19 cellular contexts compared by ENCODE assay signal in genomic region chr16:87254271-87254670, GRCh38.
A peak's percentile ranks its signal among the peaks of the same experiment; 100 is the strongest.
DNase-seq lines count a peak whose midpoint lies in the region; ATAC-seq and TF ChIP-seq lines count a peak whose summit lies in the region.
"Had no signal": no experiment of that assay in that cellular context is flagged by ENCODE, and none has a peak within 500 bp of the region (broad histone marks: within the 10 kb centered on the region; RNA-seq: fewer than 3 reads in every experiment).

No MANE protein-coding gene starts in this region.

- no peak overlapping the region for H3K4me3 ChIP-seq in upper lobe of right lung
- H3K4me3 ChIP-seq in CD4-positive, alpha-beta memory T cell (ENCODE audit: low read length in 2 of 2), result no peak overlapping the region
- H3K4me3 ChIP-seq: BLaER1, HAP-1 had no signal

- no peak for TF ChIP-seq CTCF in nephron progenitor cell (IDR thresholded peaks at IDR 0.05)
- TF ChIP-seq CTCF in upper lobe of right lung (IDR thresholded peaks at IDR 0.05), result no peak

- peaks cover 5% of the 10 kb centered on the region for H3K36me3 Mint-ChIP-seq in nephron progenitor cell (ENCODE audit: low read depth)
- H3K36me3 Mint-ChIP-seq in activated T-cell treated with anti-CD3 and anti-CD28 coated beads, Interleukin-2, amount 50 U/mL, for 72 hours (ENCODE audit: insufficient read depth in 2 of 2), result no peaks in the 10 kb centered on the region
- no peaks in the 10 kb centered on the region for H3K36me3 Mint-ChIP-seq in CD4-positive, alpha-beta memory T cell
- H3K36me3 Mint-ChIP-seq: CD14-positive monocyte; CD8-positive, alpha-beta T cell had no signal

- no peak overlapping the region for H3K27ac ChIP-seq in upper lobe of right lung
- no peak overlapping the region for H3K27ac ChIP-seq in CD4-positive, alpha-beta memory T cell (ENCODE audit: low read depth, low read length)
- H3K27ac ChIP-seq: 22Rv1, BLaER1 had no signal

- intact Hi-C loops in sciatic nerve (cut with DNase I), result no loop called here
- intact Hi-C loops in upper lobe of right lung (cut with DNase I), result no loop called here
- intact Hi-C loops in CD4-positive, alpha-beta memory T cell (cut with micrococcal nuclease), result no loop called here

- no peaks in the 10 kb centered on the region for H3K36me3 ChIP-seq in upper lobe of right lung
- H3K36me3 ChIP-seq in CD4-positive, alpha-beta memory T cell (ENCODE audit: insufficient read depth, low read length), result no peaks in the 10 kb centered on the region
- H3K36me3 ChIP-seq: BLaER1, HAP-1 had no signal

- peaks cover 29% of the 10 kb centered on the region for H3K4me1 Mint-ChIP-seq in nephron progenitor cell
- no peaks in the 10 kb centered on the region for H3K4me1 Mint-ChIP-seq in activated T-cell treated with anti-CD3 and anti-CD28 coated beads, Interleukin-2, amount 50 U/mL, for 72 hours (ENCODE audit: low read depth)
- H3K4me1 Mint-ChIP-seq in CD4-positive, alpha-beta memory T cell, result no peaks in the 10 kb centered on the region
- H3K4me1 Mint-ChIP-seq: B cell had no signal

- POLR2A ChIA-PET in CD4-positive, alpha-beta memory T cell (lab: Charles Lee; ENCODE audit: partially characterized antibody), result no interaction called here

- H3K27me3 ChIP-seq in upper lobe of right lung, result no peaks in the 10 kb centered on the region
- no peaks in the 10 kb centered on the region for H3K27me3 ChIP-seq in CD4-positive, alpha-beta memory T cell (ENCODE audit: insufficient read depth, low read length)
- H3K27me3 ChIP-seq: BLaER1 had no signal

- no peaks in the 10 kb centered on the region for H3K4me1 ChIP-seq in upper lobe of right lung
- no peaks in the 10 kb centered on the region for H3K4me1 ChIP-seq in CD4-positive, alpha-beta memory T cell (ENCODE audit: insufficient read depth, low read length)
- H3K4me1 ChIP-seq: Caco-2, HAP-1 had no signal

- H3K9me3 Mint-ChIP-seq in nephron progenitor cell, result no peaks in the 10 kb centered on the region
- no peaks in the 10 kb centered on the region for H3K9me3 Mint-ChIP-seq in activated T-cell treated with anti-CD3 and anti-CD28 coated beads, Interleukin-2, amount 50 U/mL, for 72 hours
- no peaks in the 10 kb centered on the region for H3K9me3 Mint-ChIP-seq in CD4-positive, alpha-beta memory T cell
- H3K9me3 Mint-ChIP-seq: CD14-positive monocyte; CD8-positive, alpha-beta T cell; HFFc6 had no signal

- CTCF ChIA-PET in CD4-positive, alpha-beta memory T cell (lab: Charles Lee; ENCODE audit: partially characterized antibody), result no interaction called here

- peak; percentile 28 for DNase-seq in activated effector memory CD4-positive, alpha-beta T cell treated with anti-CD3 and anti-CD28 coated beads, Interleukin-2, amount 50 U/mL, for 16 hours
- DNase-seq in activated effector memory CD4-positive, alpha-beta T cell treated with Interleukin-2 at 50 U/mL for 16 hours, result no peak
- no peak for DNase-seq in nephron progenitor cell
- peak; percentile 32 for DNase-seq in sciatic nerve (ENCODE audit: low spot score)
- DNase-seq in upper lobe of right lung, result peak; percentile 54
- DNase-seq in activated T-cell treated with anti-CD3 and anti-CD28 coated beads, Interleukin-2, amount 50 U/mL, for 72 hours, result no peak
- no peak for DNase-seq in CD1c-positive myeloid dendritic cell (ENCODE audit: extremely low spot score)
- DNase-seq in CD4-positive, alpha-beta memory T cell, result no peak
- DNase-seq: Caco-2; CD8-positive, alpha-beta T cell; DMS153; DND-41; GOT3; HFFc6 had no signal

- no peak overlapping the region for H3K27ac Mint-ChIP-seq in nephron progenitor cell
- H3K27ac Mint-ChIP-seq in activated T-cell treated with anti-CD3 and anti-CD28 coated beads, Interleukin-2, amount 50 U/mL, for 72 hours, result no peak overlapping the region
- H3K27ac Mint-ChIP-seq in CD4-positive, alpha-beta memory T cell, result no peak overlapping the region
- H3K27ac Mint-ChIP-seq: B cell; CD14-positive monocyte; CD8-positive, alpha-beta T cell; HFFc6 had no signal

- peaks cover 7% of the 10 kb centered on the region for H3K27me3 Mint-ChIP-seq in nephron progenitor cell (ENCODE audit: low read depth, poor library complexity)
- no peaks in the 10 kb centered on the region for H3K27me3 Mint-ChIP-seq in activated T-cell treated with anti-CD3 and anti-CD28 coated beads, Interleukin-2, amount 50 U/mL, for 72 hours (ENCODE audit: low read depth)
- H3K27me3 Mint-ChIP-seq in CD4-positive, alpha-beta memory T cell, result no peaks in the 10 kb centered on the region
- H3K27me3 Mint-ChIP-seq: B cell had no signal

- H3K9me3 ChIP-seq in upper lobe of right lung, result no peaks in the 10 kb centered on the region
- H3K9me3 ChIP-seq in CD4-positive, alpha-beta memory T cell (ENCODE audit: control insufficient read depth in 1 of 2, low read length in 2 of 2), result no peaks in the 10 kb centered on the region
- H3K9me3 ChIP-seq: BLaER1, Caco-2, HAP-1 had no signal

- H3K4me3 Mint-ChIP-seq in nephron progenitor cell, result peak overlapping the region; percentile 23
- no peak overlapping the region for H3K4me3 Mint-ChIP-seq in activated T-cell treated with anti-CD3 and anti-CD28 coated beads, Interleukin-2, amount 50 U/mL, for 72 hours
- H3K4me3 Mint-ChIP-seq in CD4-positive, alpha-beta memory T cell, result no peak overlapping the region
- H3K4me3 Mint-ChIP-seq: B cell; CD14-positive monocyte; CD8-positive, alpha-beta T cell; HFFc6 had no signal

- ATAC-seq in sciatic nerve (no peak), upper lobe of right lung (no peak)
- no peak for ATAC-seq in activated T-cell treated with anti-CD3 and anti-CD28 coated beads, Interleukin-2, amount 50 U/mL, for 72 hours (replicated peaks in 1 of 2)
- ATAC-seq: CD8-positive, alpha-beta T cell had no signal

Comparison
In these comparisons a context has a peak if more than half of its experiments do, and no peak if none do; other contexts are left out.
1. DNase-seq: peak in activated effector memory CD4-positive, alpha-beta T cell treated with anti-CD3 and anti-CD28 coated beads, Interleukin-2, amount 50 U/mL, for 16 hours (single experiment), sciatic nerve (single experiment) and upper lobe of right lung (single experiment); none in activated effector memory CD4-positive, alpha-beta T cell treated with Interleukin-2 at 50 U/mL for 16 hours (single experiment), nephron progenitor cell (single experiment), activated T-cell treated with anti-CD3 and anti-CD28 coated beads, Interleukin-2, amount 50 U/mL, for 72 hours (0 of 2), CD1c-positive myeloid dendritic cell (single experiment) and CD4-positive, alpha-beta memory T cell (0 of 5).